In the genomic region with DNA sequence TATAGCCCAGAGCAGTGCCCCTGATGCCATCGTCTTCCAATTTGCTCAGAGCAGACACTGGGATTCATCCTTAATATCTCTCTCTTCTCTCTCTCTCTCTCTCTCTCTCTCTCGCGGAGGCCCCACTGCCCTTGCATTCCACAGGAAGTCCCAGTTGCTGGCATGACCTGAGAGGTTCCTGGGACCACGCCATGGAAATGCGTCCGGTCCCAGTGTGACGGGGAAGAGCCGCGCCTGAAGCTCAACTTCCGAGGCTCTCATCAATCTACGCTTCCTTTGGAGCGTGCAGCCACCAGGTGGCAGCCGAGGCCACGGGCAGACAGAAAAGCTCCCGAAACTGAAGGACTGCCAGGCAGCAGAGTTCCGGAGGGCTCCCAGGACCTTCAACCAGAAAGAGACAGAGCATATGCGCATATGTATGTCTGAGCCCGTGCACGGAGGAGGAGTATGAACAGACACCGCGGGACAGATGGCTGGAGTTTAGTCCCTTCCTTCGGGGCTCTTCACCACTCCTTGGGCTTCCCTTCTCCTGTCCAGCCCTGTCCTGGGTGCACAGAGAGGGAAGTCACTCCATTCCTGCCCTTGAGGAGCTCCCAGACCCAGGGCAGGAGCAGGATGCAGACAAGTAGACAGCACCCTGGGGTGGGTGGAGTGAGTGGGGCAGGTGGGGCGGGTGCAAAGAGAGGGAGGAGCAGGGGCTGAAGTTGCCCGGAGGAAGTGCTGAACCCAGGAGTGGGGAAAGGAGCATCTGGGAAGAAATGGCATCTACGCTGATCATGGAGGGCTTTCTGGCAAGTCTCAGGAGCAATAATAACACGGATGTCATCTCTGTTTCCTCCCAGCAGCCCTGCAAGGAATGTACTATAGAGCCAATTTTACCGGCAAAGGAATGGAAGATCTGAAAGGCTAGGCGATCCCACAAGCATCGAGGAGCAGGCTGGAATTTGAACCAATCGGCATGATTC, we compare ENCODE assay signal across 1 cellular context.
TF ChIP-seq lines count a peak whose summit lies in the region.

No MANE protein-coding gene starts in this region.

TF ChIP-seq in K562, 482 proteins besides CTCF, POLR2A, EP300 and RAD21 (continued from another document and continues in another):
- TF ChIP-seq, protein P1, sequence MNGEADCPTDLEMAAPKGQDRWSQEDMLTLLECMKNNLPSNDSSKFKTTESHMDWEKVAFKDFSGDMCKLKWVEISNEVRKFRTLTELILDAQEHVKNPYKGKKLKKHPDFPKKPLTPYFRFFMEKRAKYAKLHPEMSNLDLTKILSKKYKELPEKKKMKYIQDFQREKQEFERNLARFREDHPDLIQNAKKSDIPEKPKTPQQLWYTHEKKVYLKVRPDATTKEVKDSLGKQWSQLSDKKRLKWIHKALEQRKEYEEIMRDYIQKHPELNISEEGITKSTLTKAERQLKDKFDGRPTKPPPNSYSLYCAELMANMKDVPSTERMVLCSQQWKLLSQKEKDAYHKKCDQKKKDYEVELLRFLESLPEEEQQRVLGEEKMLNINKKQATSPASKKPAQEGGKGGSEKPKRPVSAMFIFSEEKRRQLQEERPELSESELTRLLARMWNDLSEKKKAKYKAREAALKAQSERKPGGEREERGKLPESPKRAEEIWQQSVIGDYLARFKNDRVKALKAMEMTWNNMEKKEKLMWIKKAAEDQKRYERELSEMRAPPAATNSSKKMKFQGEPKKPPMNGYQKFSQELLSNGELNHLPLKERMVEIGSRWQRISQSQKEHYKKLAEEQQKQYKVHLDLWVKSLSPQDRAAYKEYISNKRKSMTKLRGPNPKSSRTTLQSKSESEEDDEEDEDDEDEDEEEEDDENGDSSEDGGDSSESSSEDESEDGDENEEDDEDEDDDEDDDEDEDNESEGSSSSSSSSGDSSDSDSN (IDR thresholded peaks at IDR 0.05; ENCODE audit: borderline replicate concordance in 1 of 2, low read depth in 2 of 2, low read length in 2 of 2): peak in 1 of 2 experiments; percentile 83; a peak in 2 of 4 replicates
- TF ChIP-seq, protein P2, sequence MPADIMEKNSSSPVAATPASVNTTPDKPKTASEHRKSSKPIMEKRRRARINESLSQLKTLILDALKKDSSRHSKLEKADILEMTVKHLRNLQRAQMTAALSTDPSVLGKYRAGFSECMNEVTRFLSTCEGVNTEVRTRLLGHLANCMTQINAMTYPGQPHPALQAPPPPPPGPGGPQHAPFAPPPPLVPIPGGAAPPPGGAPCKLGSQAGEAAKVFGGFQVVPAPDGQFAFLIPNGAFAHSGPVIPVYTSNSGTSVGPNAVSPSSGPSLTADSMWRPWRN (IDR thresholded peaks at IDR 0.05; ENCODE audit: low read depth): no peak
- peak; percentile 98 for TF ChIP-seq ATF1 (CRISPR knock-in tag; IDR thresholded peaks at IDR 0.05)
- peak; percentile 98 for TF ChIP-seq ATF1 (tag; IDR thresholded peaks at IDR 0.05)
- peak; percentile 66 for TF ChIP-seq SMARCA4 (IDR thresholded peaks at IDR 0.05)
- no peak for TF ChIP-seq ZNF224 (CRISPR knock-in tag; IDR thresholded peaks at IDR 0.05)
- TF ChIP-seq ZNF174 (CRISPR knock-in tag; IDR thresholded peaks at IDR 0.05): no peak
- TF ChIP-seq TGIF2 (CRISPR knock-in tag; IDR thresholded peaks at IDR 0.05): no peak
- TF ChIP-seq ZNF57 (CRISPR knock-in tag; IDR thresholded peaks at IDR 0.05): no peak
- TF ChIP-seq SRF (CRISPR knock-in tag; IDR thresholded peaks at IDR 0.05): peak in 1 of 2 experiments; percentile 53; a peak in 1 of 4 replicates
- peak; percentile 53; the same call in 1 of the 2 replicates for TF ChIP-seq MBD2 (IDR thresholded peaks at IDR 0.05; ENCODE audit: borderline replicate concordance, low read depth)
- no peak for TF ChIP-seq ZNF282 (CRISPR knock-in tag; IDR thresholded peaks at IDR 0.05)
- TF ChIP-seq, protein P3, sequence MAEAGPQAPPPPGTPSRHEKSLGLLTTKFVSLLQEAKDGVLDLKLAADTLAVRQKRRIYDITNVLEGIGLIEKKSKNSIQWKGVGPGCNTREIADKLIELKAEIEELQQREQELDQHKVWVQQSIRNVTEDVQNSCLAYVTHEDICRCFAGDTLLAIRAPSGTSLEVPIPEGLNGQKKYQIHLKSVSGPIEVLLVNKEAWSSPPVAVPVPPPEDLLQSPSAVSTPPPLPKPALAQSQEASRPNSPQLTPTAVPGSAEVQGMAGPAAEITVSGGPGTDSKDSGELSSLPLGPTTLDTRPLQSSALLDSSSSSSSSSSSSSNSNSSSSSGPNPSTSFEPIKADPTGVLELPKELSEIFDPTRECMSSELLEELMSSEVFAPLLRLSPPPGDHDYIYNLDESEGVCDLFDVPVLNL (CRISPR knock-in tag; IDR thresholded peaks at IDR 0.05; ENCODE audit: low read depth): no peak
- no peak for TF ChIP-seq RBBP5 (IDR thresholded peaks at IDR 0.05; ENCODE audit: borderline replicate concordance, insufficient read depth, low read length, poor library complexity, severe bottlenecking)
- no peak for TF ChIP-seq U2AF1 (optimal IDR thresholded peaks at IDR 0.05; ENCODE audit: low read depth, low read length)
- no peak for TF ChIP-seq GTF2A2 (tag; IDR thresholded peaks at IDR 0.05)
- no peak for TF ChIP-seq EGR1 (conservative IDR thresholded peaks at IDR 0.05)
- TF ChIP-seq, protein P4, sequence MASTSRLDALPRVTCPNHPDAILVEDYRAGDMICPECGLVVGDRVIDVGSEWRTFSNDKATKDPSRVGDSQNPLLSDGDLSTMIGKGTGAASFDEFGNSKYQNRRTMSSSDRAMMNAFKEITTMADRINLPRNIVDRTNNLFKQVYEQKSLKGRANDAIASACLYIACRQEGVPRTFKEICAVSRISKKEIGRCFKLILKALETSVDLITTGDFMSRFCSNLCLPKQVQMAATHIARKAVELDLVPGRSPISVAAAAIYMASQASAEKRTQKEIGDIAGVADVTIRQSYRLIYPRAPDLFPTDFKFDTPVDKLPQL (IDR thresholded peaks at IDR 0.05; ENCODE audit: extremely low read depth, insufficient read length): no peak
- peak; percentile 86 for TF ChIP-seq MEIS2 (IDR thresholded peaks at IDR 0.05; ENCODE audit: partially characterized antibody)
- TF ChIP-seq ZNF445 (CRISPR knock-in tag; IDR thresholded peaks at IDR 0.05; ENCODE audit: low read depth): no peak
- TF ChIP-seq, protein P5, sequence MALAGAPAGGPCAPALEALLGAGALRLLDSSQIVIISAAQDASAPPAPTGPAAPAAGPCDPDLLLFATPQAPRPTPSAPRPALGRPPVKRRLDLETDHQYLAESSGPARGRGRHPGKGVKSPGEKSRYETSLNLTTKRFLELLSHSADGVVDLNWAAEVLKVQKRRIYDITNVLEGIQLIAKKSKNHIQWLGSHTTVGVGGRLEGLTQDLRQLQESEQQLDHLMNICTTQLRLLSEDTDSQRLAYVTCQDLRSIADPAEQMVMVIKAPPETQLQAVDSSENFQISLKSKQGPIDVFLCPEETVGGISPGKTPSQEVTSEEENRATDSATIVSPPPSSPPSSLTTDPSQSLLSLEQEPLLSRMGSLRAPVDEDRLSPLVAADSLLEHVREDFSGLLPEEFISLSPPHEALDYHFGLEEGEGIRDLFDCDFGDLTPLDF (CRISPR knock-in tag; IDR thresholded peaks at IDR 0.05): 0 out of 2 replicates have a peak, but pooled peaks have one; percentile 53
- no peak for TF ChIP-seq ELF4 (CRISPR knock-in tag; IDR thresholded peaks at IDR 0.05)
- no peak for TF ChIP-seq MCM7 (IDR thresholded peaks at IDR 0.05)
- no peak for TF ChIP-seq KAT2B (IDR thresholded peaks at IDR 0.05; ENCODE audit: low read depth, low read length)
- TF ChIP-seq ZNF12 (CRISPR knock-in tag; IDR thresholded peaks at IDR 0.05): no peak
- no peak for TF ChIP-seq RBM15 (IDR thresholded peaks at IDR 0.05; ENCODE audit: insufficient read depth, low read length)
- TF ChIP-seq PTBP1 (IDR thresholded peaks at IDR 0.05; ENCODE audit: low read depth, low read length): 0 out of 2 replicates have a peak, but pooled peaks have one; percentile 62
- TF ChIP-seq, protein P6, sequence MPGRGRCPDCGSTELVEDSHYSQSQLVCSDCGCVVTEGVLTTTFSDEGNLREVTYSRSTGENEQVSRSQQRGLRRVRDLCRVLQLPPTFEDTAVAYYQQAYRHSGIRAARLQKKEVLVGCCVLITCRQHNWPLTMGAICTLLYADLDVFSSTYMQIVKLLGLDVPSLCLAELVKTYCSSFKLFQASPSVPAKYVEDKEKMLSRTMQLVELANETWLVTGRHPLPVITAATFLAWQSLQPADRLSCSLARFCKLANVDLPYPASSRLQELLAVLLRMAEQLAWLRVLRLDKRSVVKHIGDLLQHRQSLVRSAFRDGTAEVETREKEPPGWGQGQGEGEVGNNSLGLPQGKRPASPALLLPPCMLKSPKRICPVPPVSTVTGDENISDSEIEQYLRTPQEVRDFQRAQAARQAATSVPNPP (IDR thresholded peaks at IDR 0.05; ENCODE audit: borderline replicate concordance, insufficient read depth, insufficient read length): no peak
- TF ChIP-seq, protein P7, sequence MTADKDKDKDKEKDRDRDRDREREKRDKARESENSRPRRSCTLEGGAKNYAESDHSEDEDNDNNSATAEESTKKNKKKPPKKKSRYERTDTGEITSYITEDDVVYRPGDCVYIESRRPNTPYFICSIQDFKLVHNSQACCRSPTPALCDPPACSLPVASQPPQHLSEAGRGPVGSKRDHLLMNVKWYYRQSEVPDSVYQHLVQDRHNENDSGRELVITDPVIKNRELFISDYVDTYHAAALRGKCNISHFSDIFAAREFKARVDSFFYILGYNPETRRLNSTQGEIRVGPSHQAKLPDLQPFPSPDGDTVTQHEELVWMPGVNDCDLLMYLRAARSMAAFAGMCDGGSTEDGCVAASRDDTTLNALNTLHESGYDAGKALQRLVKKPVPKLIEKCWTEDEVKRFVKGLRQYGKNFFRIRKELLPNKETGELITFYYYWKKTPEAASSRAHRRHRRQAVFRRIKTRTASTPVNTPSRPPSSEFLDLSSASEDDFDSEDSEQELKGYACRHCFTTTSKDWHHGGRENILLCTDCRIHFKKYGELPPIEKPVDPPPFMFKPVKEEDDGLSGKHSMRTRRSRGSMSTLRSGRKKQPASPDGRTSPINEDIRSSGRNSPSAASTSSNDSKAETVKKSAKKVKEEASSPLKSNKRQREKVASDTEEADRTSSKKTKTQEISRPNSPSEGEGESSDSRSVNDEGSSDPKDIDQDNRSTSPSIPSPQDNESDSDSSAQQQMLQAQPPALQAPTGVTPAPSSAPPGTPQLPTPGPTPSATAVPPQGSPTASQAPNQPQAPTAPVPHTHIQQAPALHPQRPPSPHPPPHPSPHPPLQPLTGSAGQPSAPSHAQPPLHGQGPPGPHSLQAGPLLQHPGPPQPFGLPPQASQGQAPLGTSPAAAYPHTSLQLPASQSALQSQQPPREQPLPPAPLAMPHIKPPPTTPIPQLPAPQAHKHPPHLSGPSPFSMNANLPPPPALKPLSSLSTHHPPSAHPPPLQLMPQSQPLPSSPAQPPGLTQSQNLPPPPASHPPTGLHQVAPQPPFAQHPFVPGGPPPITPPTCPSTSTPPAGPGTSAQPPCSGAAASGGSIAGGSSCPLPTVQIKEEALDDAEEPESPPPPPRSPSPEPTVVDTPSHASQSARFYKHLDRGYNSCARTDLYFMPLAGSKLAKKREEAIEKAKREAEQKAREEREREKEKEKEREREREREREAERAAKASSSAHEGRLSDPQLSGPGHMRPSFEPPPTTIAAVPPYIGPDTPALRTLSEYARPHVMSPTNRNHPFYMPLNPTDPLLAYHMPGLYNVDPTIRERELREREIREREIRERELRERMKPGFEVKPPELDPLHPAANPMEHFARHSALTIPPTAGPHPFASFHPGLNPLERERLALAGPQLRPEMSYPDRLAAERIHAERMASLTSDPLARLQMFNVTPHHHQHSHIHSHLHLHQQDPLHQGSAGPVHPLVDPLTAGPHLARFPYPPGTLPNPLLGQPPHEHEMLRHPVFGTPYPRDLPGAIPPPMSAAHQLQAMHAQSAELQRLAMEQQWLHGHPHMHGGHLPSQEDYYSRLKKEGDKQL (CRISPR knock-in tag; IDR thresholded peaks at IDR 0.05; ENCODE audit: borderline replicate concordance): no peak
- no peak for TF ChIP-seq JUNB (CRISPR knock-in tag; conservative IDR thresholded peaks at IDR 0.05)
- no peak for TF ChIP-seq ETV6 (IDR thresholded peaks at IDR 0.05; ENCODE audit: borderline replicate concordance in 1 of 2, low read depth in 2 of 2, low read length in 1 of 2)
- TF ChIP-seq ETV6 (CRISPR knock-in tag; IDR thresholded peaks at IDR 0.05; ENCODE audit: borderline replicate concordance): no peak
- peak; percentile 94 for TF ChIP-seq NBN (IDR thresholded peaks at IDR 0.05; ENCODE audit: low read depth)
- TF ChIP-seq ESRRB (CRISPR knock-in tag; IDR thresholded peaks at IDR 0.05; ENCODE audit: borderline replicate concordance): no peak
- peak; percentile 35 for TF ChIP-seq NEUROD1 (IDR thresholded peaks at IDR 0.05; ENCODE audit: borderline replicate concordance, low read depth, low read length, partially characterized antibody)
